ENCODE assay signal across 1 cellular context in genomic region chr19:14472202-14472961, GRCh38.
TF ChIP-seq lines count a peak whose summit lies in the region.

No MANE protein-coding gene starts in this region.

TF ChIP-seq in K562, 482 proteins besides CTCF, POLR2A, EP300 and RAD21 (continued from another document and continues in another):
- TF ChIP-seq, protein P1, sequence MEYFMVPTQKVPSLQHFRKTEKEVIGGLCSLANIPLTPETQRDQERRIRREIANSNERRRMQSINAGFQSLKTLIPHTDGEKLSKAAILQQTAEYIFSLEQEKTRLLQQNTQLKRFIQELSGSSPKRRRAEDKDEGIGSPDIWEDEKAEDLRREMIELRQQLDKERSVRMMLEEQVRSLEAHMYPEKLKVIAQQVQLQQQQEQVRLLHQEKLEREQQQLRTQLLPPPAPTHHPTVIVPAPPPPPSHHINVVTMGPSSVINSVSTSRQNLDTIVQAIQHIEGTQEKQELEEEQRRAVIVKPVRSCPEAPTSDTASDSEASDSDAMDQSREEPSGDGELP (CRISPR knock-in tag; IDR thresholded peaks at IDR 0.05; ENCODE audit: borderline replicate concordance), result peak; percentile 66; the same call in 1 of the 2 replicates
- TF ChIP-seq, protein P2, sequence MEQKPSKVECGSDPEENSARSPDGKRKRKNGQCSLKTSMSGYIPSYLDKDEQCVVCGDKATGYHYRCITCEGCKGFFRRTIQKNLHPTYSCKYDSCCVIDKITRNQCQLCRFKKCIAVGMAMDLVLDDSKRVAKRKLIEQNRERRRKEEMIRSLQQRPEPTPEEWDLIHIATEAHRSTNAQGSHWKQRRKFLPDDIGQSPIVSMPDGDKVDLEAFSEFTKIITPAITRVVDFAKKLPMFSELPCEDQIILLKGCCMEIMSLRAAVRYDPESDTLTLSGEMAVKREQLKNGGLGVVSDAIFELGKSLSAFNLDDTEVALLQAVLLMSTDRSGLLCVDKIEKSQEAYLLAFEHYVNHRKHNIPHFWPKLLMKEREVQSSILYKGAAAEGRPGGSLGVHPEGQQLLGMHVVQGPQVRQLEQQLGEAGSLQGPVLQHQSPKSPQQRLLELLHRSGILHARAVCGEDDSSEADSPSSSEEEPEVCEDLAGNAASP (IDR thresholded peaks at IDR 0.05), result no peak
- no peak for TF ChIP-seq NUFIP1 (IDR thresholded peaks at IDR 0.05; ENCODE audit: partially characterized antibody)
- peak; percentile 42 for TF ChIP-seq TAF1 (IDR thresholded peaks at IDR 0.05; ENCODE audit: control insufficient read depth, extremely low read depth, insufficient read depth, low read length, severe bottlenecking)
- no peak; the same call in 1 of the 2 replicates for TF ChIP-seq LCOR (CRISPR knock-in tag; IDR thresholded peaks at IDR 0.05)
- TF ChIP-seq, protein P3, sequence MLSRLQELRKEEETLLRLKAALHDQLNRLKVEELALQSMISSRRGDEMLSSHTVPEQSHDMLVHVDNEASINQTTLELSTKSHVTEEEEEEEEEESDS (CRISPR knock-in tag; IDR thresholded peaks at IDR 0.05), result no peak
- TF ChIP-seq CAMTA2 (CRISPR knock-in tag; conservative IDR thresholded peaks at IDR 0.05), result no peak
- no peak for TF ChIP-seq NFE2L1 (tag; IDR thresholded peaks at IDR 0.05; ENCODE audit: borderline replicate concordance, low read depth)
- no peak for TF ChIP-seq BRD9 (IDR thresholded peaks at IDR 0.05; ENCODE audit: low read depth, partially characterized antibody)
- TF ChIP-seq, protein P4, sequence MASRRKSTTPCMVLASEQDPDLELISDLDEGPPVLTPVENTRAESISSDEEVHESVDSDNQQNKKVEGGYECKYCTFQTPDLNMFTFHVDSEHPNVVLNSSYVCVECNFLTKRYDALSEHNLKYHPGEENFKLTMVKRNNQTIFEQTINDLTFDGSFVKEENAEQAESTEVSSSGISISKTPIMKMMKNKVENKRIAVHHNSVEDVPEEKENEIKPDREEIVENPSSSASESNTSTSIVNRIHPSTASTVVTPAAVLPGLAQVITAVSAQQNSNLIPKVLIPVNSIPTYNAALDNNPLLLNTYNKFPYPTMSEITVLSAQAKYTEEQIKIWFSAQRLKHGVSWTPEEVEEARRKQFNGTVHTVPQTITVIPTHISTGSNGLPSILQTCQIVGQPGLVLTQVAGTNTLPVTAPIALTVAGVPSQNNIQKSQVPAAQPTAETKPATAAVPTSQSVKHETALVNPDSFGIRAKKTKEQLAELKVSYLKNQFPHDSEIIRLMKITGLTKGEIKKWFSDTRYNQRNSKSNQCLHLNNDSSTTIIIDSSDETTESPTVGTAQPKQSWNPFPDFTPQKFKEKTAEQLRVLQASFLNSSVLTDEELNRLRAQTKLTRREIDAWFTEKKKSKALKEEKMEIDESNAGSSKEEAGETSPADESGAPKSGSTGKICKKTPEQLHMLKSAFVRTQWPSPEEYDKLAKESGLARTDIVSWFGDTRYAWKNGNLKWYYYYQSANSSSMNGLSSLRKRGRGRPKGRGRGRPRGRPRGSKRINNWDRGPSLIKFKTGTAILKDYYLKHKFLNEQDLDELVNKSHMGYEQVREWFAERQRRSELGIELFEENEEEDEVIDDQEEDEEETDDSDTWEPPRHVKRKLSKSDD (conservative IDR thresholded peaks at IDR 0.05; ENCODE audit: low read length), result no peak
- no peak for TF ChIP-seq ZNF217 (CRISPR knock-in tag; IDR thresholded peaks at IDR 0.05)
- TF ChIP-seq MIER1 (IDR thresholded peaks at IDR 0.05; ENCODE audit: low read depth), result no peak
- no peak for TF ChIP-seq C11orf30 (IDR thresholded peaks at IDR 0.05; ENCODE audit: low read depth)
- TF ChIP-seq, protein P5, sequence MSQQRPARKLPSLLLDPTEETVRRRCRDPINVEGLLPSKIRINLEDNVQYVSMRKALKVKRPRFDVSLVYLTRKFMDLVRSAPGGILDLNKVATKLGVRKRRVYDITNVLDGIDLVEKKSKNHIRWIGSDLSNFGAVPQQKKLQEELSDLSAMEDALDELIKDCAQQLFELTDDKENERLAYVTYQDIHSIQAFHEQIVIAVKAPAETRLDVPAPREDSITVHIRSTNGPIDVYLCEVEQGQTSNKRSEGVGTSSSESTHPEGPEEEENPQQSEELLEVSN (IDR thresholded peaks at IDR 0.05; ENCODE audit: borderline replicate concordance in 1 of 2, extremely low read depth in 1 of 2, insufficient read depth in 1 of 2, insufficient read length in 1 of 2, low read depth in 1 of 2, low read length in 1 of 2, poor library complexity in 1 of 2, severe bottlenecking in 1 of 2), result peak; percentile 39 to 88
- TF ChIP-seq ZC3H4 (CRISPR knock-in tag; IDR thresholded peaks at IDR 0.05; ENCODE audit: borderline replicate concordance), result no peak
- TF ChIP-seq ESRRB (CRISPR knock-in tag; IDR thresholded peaks at IDR 0.05; ENCODE audit: borderline replicate concordance), result no peak
- TF ChIP-seq JUND (IDR thresholded peaks at IDR 0.05; ENCODE audit: borderline replicate concordance, low read depth, low read length), result no peak
- TF ChIP-seq JUND (tag; IDR thresholded peaks at IDR 0.05; ENCODE audit: borderline replicate concordance, low read depth, low read length), result peak; percentile 15; the same call in 1 of the 3 replicates
- no peak for TF ChIP-seq FOSL1 (tag; conservative IDR thresholded peaks at IDR 0.05)
- TF ChIP-seq SIN3A (IDR thresholded peaks at IDR 0.05; ENCODE audit: borderline replicate concordance in 2 of 2, control insufficient read depth in 1 of 2, low read depth in 2 of 2, low read length in 2 of 2), result peak in 1 of 2 experiments; percentile 58; a peak in 1 of 4 replicates
- no peak for TF ChIP-seq HEY1 (CRISPR knock-in tag; IDR thresholded peaks at IDR 0.05; ENCODE audit: borderline replicate concordance)
- TF ChIP-seq ZNF165 (CRISPR knock-in tag; IDR thresholded peaks at IDR 0.05; ENCODE audit: borderline replicate concordance), result no peak
- no peak for TF ChIP-seq FOXP1 (CRISPR knock-in tag; IDR thresholded peaks at IDR 0.05)
- no peak for TF ChIP-seq ZNF518B (CRISPR knock-in tag; IDR thresholded peaks at IDR 0.05)
- TF ChIP-seq, protein P6, sequence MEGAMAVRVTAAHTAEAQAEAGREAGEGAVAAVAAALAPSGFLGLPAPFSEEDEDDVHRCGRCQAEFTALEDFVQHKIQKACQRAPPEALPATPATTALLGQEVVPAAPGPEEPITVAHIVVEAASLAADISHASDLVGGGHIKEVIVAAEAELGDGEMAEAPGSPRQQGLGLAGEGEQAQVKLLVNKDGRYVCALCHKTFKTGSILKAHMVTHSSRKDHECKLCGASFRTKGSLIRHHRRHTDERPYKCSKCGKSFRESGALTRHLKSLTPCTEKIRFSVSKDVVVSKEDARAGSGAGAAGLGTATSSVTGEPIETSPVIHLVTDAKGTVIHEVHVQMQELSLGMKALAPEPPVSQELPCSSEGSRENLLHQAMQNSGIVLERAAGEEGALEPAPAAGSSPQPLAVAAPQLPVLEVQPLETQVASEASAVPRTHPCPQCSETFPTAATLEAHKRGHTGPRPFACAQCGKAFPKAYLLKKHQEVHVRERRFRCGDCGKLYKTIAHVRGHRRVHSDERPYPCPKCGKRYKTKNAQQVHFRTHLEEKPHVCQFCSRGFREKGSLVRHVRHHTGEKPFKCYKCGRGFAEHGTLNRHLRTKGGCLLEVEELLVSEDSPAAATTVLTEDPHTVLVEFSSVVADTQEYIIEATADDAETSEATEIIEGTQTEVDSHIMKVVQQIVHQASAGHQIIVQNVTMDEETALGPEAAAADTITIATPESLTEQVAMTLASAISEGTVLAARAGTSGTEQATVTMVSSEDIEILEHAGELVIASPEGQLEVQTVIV (CRISPR knock-in tag; IDR thresholded peaks at IDR 0.05; ENCODE audit: borderline replicate concordance), result no peak
- TF ChIP-seq TEAD4 (IDR thresholded peaks at IDR 0.05; ENCODE audit: low read length), result no peak
- TF ChIP-seq TEAD4 (CRISPR knock-in tag; IDR thresholded peaks at IDR 0.05; ENCODE audit: borderline replicate concordance), result no peak
- peak; percentile 73 for TF ChIP-seq CXXC5 (CRISPR knock-in tag; IDR thresholded peaks at IDR 0.05)
- TF ChIP-seq BRF1 (IDR thresholded peaks at IDR 0.05; ENCODE audit: borderline replicate concordance, extremely low read depth, insufficient read length), result no peak
- TF ChIP-seq ZNF253 (CRISPR knock-in tag; conservative IDR thresholded peaks at IDR 0.05), result no peak
- no peak for TF ChIP-seq ZNF668 (CRISPR knock-in tag; IDR thresholded peaks at IDR 0.05)
- no peak for TF ChIP-seq ID3 (CRISPR knock-in tag; IDR thresholded peaks at IDR 0.05)
- no peak for TF ChIP-seq ID3 (tag; IDR thresholded peaks at IDR 0.05)
- TF ChIP-seq MAFG (tag; conservative IDR thresholded peaks at IDR 0.05), result no peak
- peak in 1 of 2 experiments; percentile 47; a peak in 1 of 4 replicates for TF ChIP-seq TEAD1 (CRISPR knock-in tag; IDR thresholded peaks at IDR 0.05)
- TF ChIP-seq ZKSCAN3 (CRISPR knock-in tag; IDR thresholded peaks at IDR 0.05), result no peak
- no peak for TF ChIP-seq THRAP3 (IDR thresholded peaks at IDR 0.05; ENCODE audit: borderline replicate concordance)
- no peak for TF ChIP-seq MBD1 (CRISPR knock-in tag; IDR thresholded peaks at IDR 0.05)
- TF ChIP-seq FIP1L1 (IDR thresholded peaks at IDR 0.05; ENCODE audit: low read depth, low read length, poor library complexity, severe bottlenecking), result peak; percentile 90
- TF ChIP-seq, protein P7, sequence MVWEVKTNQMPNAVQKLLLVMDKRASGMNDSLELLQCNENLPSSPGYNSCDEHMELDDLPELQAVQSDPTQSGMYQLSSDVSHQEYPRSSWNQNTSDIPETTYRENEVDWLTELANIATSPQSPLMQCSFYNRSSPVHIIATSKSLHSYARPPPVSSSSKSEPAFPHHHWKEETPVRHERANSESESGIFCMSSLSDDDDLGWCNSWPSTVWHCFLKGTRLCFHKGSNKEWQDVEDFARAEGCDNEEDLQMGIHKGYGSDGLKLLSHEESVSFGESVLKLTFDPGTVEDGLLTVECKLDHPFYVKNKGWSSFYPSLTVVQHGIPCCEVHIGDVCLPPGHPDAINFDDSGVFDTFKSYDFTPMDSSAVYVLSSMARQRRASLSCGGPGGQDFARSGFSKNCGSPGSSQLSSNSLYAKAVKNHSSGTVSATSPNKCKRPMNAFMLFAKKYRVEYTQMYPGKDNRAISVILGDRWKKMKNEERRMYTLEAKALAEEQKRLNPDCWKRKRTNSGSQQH (CRISPR knock-in tag; IDR thresholded peaks at IDR 0.05), result peak; percentile 82
- TF ChIP-seq MITF (IDR thresholded peaks at IDR 0.05), result 0 out of 2 replicates have a peak, but pooled peaks have one; percentile 27
- peak; percentile 71 for TF ChIP-seq MYC (IDR thresholded peaks at IDR 0.05; ENCODE audit: low read depth, low read length)
- no peak for TF ChIP-seq MYC (CRISPR knock-in tag; IDR thresholded peaks at IDR 0.05; ENCODE audit: borderline replicate concordance, low read depth)
- no peak for TF ChIP-seq FOXO4 (CRISPR knock-in tag; IDR thresholded peaks at IDR 0.05)
- TF ChIP-seq ATF1 (CRISPR knock-in tag; IDR thresholded peaks at IDR 0.05), result no peak
- TF ChIP-seq ATF1 (tag; IDR thresholded peaks at IDR 0.05), result peak; percentile 41
